In genomic region chr2:85272357-85272756, GRCh38 we compare ENCODE assay signal across 25 cellular contexts.
"Had no signal": no experiment of that assay in that cellular context is flagged by ENCODE, and none has a peak within 500 bp of the region (broad histone marks: within the 10 kb centered on the region; RNA-seq: fewer than 3 reads in every experiment).

No MANE protein-coding gene starts in this region.

- H3K27me3 Mint-ChIP-seq: activated CD4-positive, alpha-beta memory T cell treated with anti-CD3 and anti-CD28 coated beads for 36 hours had no signal

- H3K4me3 ChIP-seq: cardiac muscle cell had no signal

- H3K27me3 ChIP-seq: brain microvascular endothelial cell, cardiac muscle cell had no signal

- H3K36me3 Mint-ChIP-seq: activated CD4-positive, alpha-beta memory T cell treated with anti-CD3 and anti-CD28 coated beads for 36 hours; activated naive CD8-positive, alpha-beta T cell had no signal

- H3K4me3 Mint-ChIP-seq: activated CD4-positive, alpha-beta memory T cell treated with anti-CD3 and anti-CD28 coated beads for 36 hours; activated CD4-positive, alpha-beta T cell treated with anti-CD3 and anti-CD28 coated beads, Interleukin-2, amount 10 ng/mL, durations not matched to agents 7 days and 5 days; activated naive CD4-positive, alpha-beta T cell treated with anti-CD3 and anti-CD28 coated beads for 36 hours; activated naive CD8-positive, alpha-beta T cell; activated T-helper 17 cell treated with anti-CD3 and anti-CD28 coated beads, Interleukin-2, amount 50 U/mL, for 72 hours had no signal

- DNase-seq: activated CD4-positive, alpha-beta memory T cell treated with anti-CD3 and anti-CD28 coated beads for 36 hours; activated CD4-positive, alpha-beta T cell treated with anti-CD3 and anti-CD28 coated beads, Interleukin-2, amount 10 ng/mL, durations not matched to agents 7 days and 5 days; activated CD4-positive, CD25-positive, alpha-beta regulatory T cell; activated gamma-delta T cell; activated naive CD4-positive, alpha-beta T cell treated with anti-CD3 and anti-CD28 coated beads for 36 hours; activated T-cell treated with anti-CD3 and anti-CD28 coated beads for 4 hours; activated T-cell treated with anti-CD3 and anti-CD28 coated beads, Interleukin-2, amount 50 U/mL, for 48 hours; amygdala; brain microvascular endothelial cell; KBM-7; NCI-H1092; NCI-H1694; NCI-H2029 treated with DMSO at 0.1 percent for 48 hours; NCI-H510A treated with DMSO at 0.1 percent for 48 hours; NCI-H69; NK-92 treated with Interleukin-12 subunit alpha and Interleukin-12 subunit beta, amount 100 ng/mL, for 24 hours; OCI-M1; RPMI8226; SHP77 treated with DMSO at 0.1 percent for 48 hours; T-helper 2 cell; T1000 had no signal

- H3K27ac Mint-ChIP-seq: activated CD4-positive, alpha-beta memory T cell treated with anti-CD3 and anti-CD28 coated beads for 36 hours; activated CD4-positive, alpha-beta T cell treated with anti-CD3 and anti-CD28 coated beads, Interleukin-2, amount 10 ng/mL, durations not matched to agents 7 days and 5 days; activated naive CD4-positive, alpha-beta T cell treated with anti-CD3 and anti-CD28 coated beads for 36 hours; activated naive CD8-positive, alpha-beta T cell; activated T-helper 17 cell treated with anti-CD3 and anti-CD28 coated beads, Interleukin-2, amount 50 U/mL, for 72 hours had no signal

- H3K27ac ChIP-seq: brain microvascular endothelial cell, cardiac muscle cell had no signal

- H3K9me3 Mint-ChIP-seq: activated CD4-positive, alpha-beta memory T cell treated with anti-CD3 and anti-CD28 coated beads for 36 hours; activated CD4-positive, alpha-beta T cell treated with anti-CD3 and anti-CD28 coated beads, Interleukin-2, amount 10 ng/mL, durations not matched to agents 7 days and 5 days; activated naive CD4-positive, alpha-beta T cell treated with anti-CD3 and anti-CD28 coated beads for 36 hours; activated T-helper 17 cell treated with anti-CD3 and anti-CD28 coated beads, Interleukin-2, amount 50 U/mL, for 72 hours had no signal

- H3K4me1 Mint-ChIP-seq: activated CD4-positive, alpha-beta T cell treated with anti-CD3 and anti-CD28 coated beads, Interleukin-2, amount 10 ng/mL, durations not matched to agents 7 days and 5 days; activated T-helper 17 cell treated with anti-CD3 and anti-CD28 coated beads, Interleukin-2, amount 50 U/mL, for 72 hours had no signal

- ATAC-seq: activated T-helper 17 cell treated with anti-CD3 and anti-CD28 coated beads, Interleukin-2, amount 50 U/mL, for 72 hours; Panc1 had no signal

- H3K36me3 ChIP-seq: brain microvascular endothelial cell, cardiac muscle cell had no signal
